8 cellular contexts compared by ENCODE assay signal in genomic region chrX:150200820-150201287, GRCh38.
DNase-seq lines count a peak whose midpoint lies in the region; ATAC-seq lines count a peak whose summit lies in the region.

No MANE protein-coding gene starts in this region.

- ATAC-seq in HG02763 (IDR thresholded peaks at IDR 0.05; ENCODE audit: unreplicated experiment): peak; percentile 99

- DNase-seq in activated naive CD4-positive, alpha-beta T cell treated with Interleukin-2 at 50 U/mL for 16 hours: peak; percentile 53
- DNase-seq in activated naive CD4-positive, alpha-beta T cell (lab: John Stamatoyannopoulos, UW): no peak
- peak; percentile 90 for DNase-seq in NCI-H226
- peak; percentile 5 for DNase-seq in activated T-helper 1 cell treated with Interleukin-2 at 50 U/mL for 16 hours (ENCODE audit: low read depth)
- DNase-seq in iris pigment epithelial cell (ENCODE audit: low read depth): peak; percentile 97
- peak; percentile 39 for DNase-seq in stimulated activated CD8-positive, alpha-beta memory T cell treated with anti-CD3 and anti-CD28 coated beads, Interleukin-4, amount 100 ng/mL, for 24 hours (ENCODE audit: low read depth)
- DNase-seq in NCI-H2171 treated with DMSO at 0.1 percent for 48 hours (lab: John Stamatoyannopoulos, UW): no peak

Comparison
In these comparisons a context has a peak if more than half of its experiments do, and no peak if none do; other contexts are left out.
1. DNase-seq: peak in activated naive CD4-positive, alpha-beta T cell treated with Interleukin-2 at 50 U/mL for 16 hours (single experiment), NCI-H226 (single experiment), activated T-helper 1 cell treated with Interleukin-2 at 50 U/mL for 16 hours (single experiment), iris pigment epithelial cell (single experiment) and stimulated activated CD8-positive, alpha-beta memory T cell treated with anti-CD3 and anti-CD28 coated beads, Interleukin-4, amount 100 ng/mL, for 24 hours (single experiment); none in activated naive CD4-positive, alpha-beta T cell (0 of 4) and NCI-H2171 treated with DMSO at 0.1 percent for 48 hours (single experiment).